20 cellular contexts compared by ENCODE assay signal in genomic region chr12:25816637-25817036, GRCh38.
DNase-seq lines count a peak whose midpoint lies in the region; ATAC-seq and TF ChIP-seq lines count a peak whose summit lies in the region.
"Had no signal": no experiment of that assay in that cellular context is flagged by ENCODE, and none has a peak within 500 bp of the region (broad histone marks: within the 10 kb centered on the region; RNA-seq: fewer than 3 reads in every experiment).

No MANE protein-coding gene starts in this region.

- no peak overlapping the region for H2BK120ac ChIP-seq in mesenchymal stem cell (ENCODE audit: low read depth, low read length)

- H3K9me3 ChIP-seq in mesenchymal stem cell (ENCODE audit: control insufficient read depth, low read length) = peaks cover 8% of the 10 kb centered on the region

- 76% methylated on average over 3 of the region's 3 CpGs for WGBS in mesenchymal stem cell

- no peaks in the 10 kb centered on the region for H3K27me3 ChIP-seq in mesenchymal stem cell (ENCODE audit: control insufficient read depth in 1 of 2, insufficient read depth in 1 of 2, low read length in 2 of 2)

- H3K79me1 ChIP-seq in mesenchymal stem cell (replicated peaks; ENCODE audit: low read length, poor library complexity, severe bottlenecking) = no peaks in the 10 kb centered on the region

- no peak overlapping the region for H3K9ac ChIP-seq in mesenchymal stem cell (ENCODE audit: low read length)
- H3K9ac ChIP-seq: KMS-11 had no signal

- no peak overlapping the region for H4K91ac ChIP-seq in mesenchymal stem cell (ENCODE audit: low read length)

- H3K27ac Mint-ChIP-seq in nephron progenitor cell = no peak overlapping the region
- H3K27ac Mint-ChIP-seq: CD4-positive, CD25-positive, alpha-beta regulatory T cell had no signal

- H3K14ac ChIP-seq in mesenchymal stem cell (ENCODE audit: low read length in 2 of 2) = no peak overlapping the region

- H3K18ac ChIP-seq in mesenchymal stem cell (ENCODE audit: low read depth in 1 of 2, low read length in 2 of 2) = no peak overlapping the region

- no peak overlapping the region for H2BK5ac ChIP-seq in mesenchymal stem cell (ENCODE audit: low read depth, low read length, poor library complexity, severe bottlenecking)

- DNase-seq in HT1080 (ENCODE audit: low read depth) = peak; percentile 50
- DNase-seq in MV-4-11 (lab: John Stamatoyannopoulos, UW) = peak; percentile 24
- DNase-seq in dermis blood vessel endothelial cell = peak; percentile 65
- DNase-seq in mesenchymal stem cell = peak; percentile 18
- DNase-seq in DMS 273 treated with DMSO at 0.1 percent for 48 hours (lab: John Stamatoyannopoulos, UW) = no peak
- no peak for DNase-seq in nephron progenitor cell
- DNase-seq: AML-193; CD4-positive, CD25-positive, alpha-beta regulatory T cell; COR-L47; DMS153; GOT3; MM.1S; NCI-H1694 treated with DMSO at 0.1 percent for 48 hours; NCI-H2107; NCI-H510A treated with DMSO at 0.1 percent for 48 hours; NCI-H774; PC-9 had no signal

- H3K23ac ChIP-seq in mesenchymal stem cell (ENCODE audit: low read length in 2 of 2) = no peak overlapping the region

- peaks cover 3% of the 10 kb centered on the region for H3K9me3 Mint-ChIP-seq in nephron progenitor cell

- no peak overlapping the region for H2AK5ac ChIP-seq in mesenchymal stem cell (ENCODE audit: low read length, severe bottlenecking)

- peaks cover 18% of the 10 kb centered on the region for H3K4me1 Mint-ChIP-seq in nephron progenitor cell
- H3K4me1 Mint-ChIP-seq: CD4-positive, CD25-positive, alpha-beta regulatory T cell had no signal

- H3K4ac ChIP-seq in mesenchymal stem cell (ENCODE audit: low read depth in 1 of 2, low read length in 2 of 2) = no peak overlapping the region

- H2AFZ ChIP-seq in mesenchymal stem cell (ENCODE audit: low read depth, low read length) = no peak overlapping the region
- H2AFZ ChIP-seq: PC-9 had no signal

- H3K36me3 Mint-ChIP-seq in nephron progenitor cell (ENCODE audit: low read depth) = no peaks in the 10 kb centered on the region
- H3K36me3 Mint-ChIP-seq: CD4-positive, CD25-positive, alpha-beta regulatory T cell had no signal

- TF ChIP-seq CTCF in nephron progenitor cell (IDR thresholded peaks at IDR 0.05) = no peak

- H3K4me2 ChIP-seq in mesenchymal stem cell (ENCODE audit: low read length, poor library complexity, severe bottlenecking) = no peak overlapping the region
- H3K4me2 ChIP-seq: KMS-11, PC-9 had no signal

- no peak overlapping the region for H2BK15ac ChIP-seq in mesenchymal stem cell (ENCODE audit: low read depth, poor library complexity, severe bottlenecking)

- no peaks in the 10 kb centered on the region for H3K36me3 ChIP-seq in mesenchymal stem cell (ENCODE audit: control insufficient read depth in 1 of 2, insufficient read depth in 2 of 2, low read depth in 1 of 2, low read length in 2 of 2)

- ATAC-seq in HG02840 (IDR thresholded peaks at IDR 0.05; ENCODE audit: low FRiP score, unreplicated experiment) = no peak
- ATAC-seq: HepG2 had no signal

- H2BK12ac ChIP-seq in mesenchymal stem cell (ENCODE audit: low read length in 2 of 2) = no peak overlapping the region

- no peak overlapping the region for H4K8ac ChIP-seq in mesenchymal stem cell (ENCODE audit: low read length)

- no peak overlapping the region for H3K27ac ChIP-seq in mesenchymal stem cell (ENCODE audit: low read length, poor library complexity, severe bottlenecking)
- H3K27ac ChIP-seq: KMS-11, PC-9 had no signal

- H3K4me3 ChIP-seq in mesenchymal stem cell (ENCODE audit: insufficient read depth in 1 of 2, low read depth in 1 of 2, low read length in 2 of 2) = no peak overlapping the region
- H3K4me3 ChIP-seq: PC-9 had no signal

- no peak overlapping the region for H3K4me3 Mint-ChIP-seq in nephron progenitor cell

- H3K27me3 Mint-ChIP-seq in nephron progenitor cell (ENCODE audit: low read depth, poor library complexity) = peaks cover 4% of the 10 kb centered on the region

- no peaks in the 10 kb centered on the region for H3K4me1 ChIP-seq in mesenchymal stem cell (ENCODE audit: control insufficient read depth, insufficient read depth, low read depth, low read length)

Comparison
In these comparisons a context has a peak if more than half of its experiments do, and no peak if none do; other contexts are left out.
1. DNase-seq: peak in HT1080 (single experiment), MV-4-11 (single experiment), dermis blood vessel endothelial cell (single experiment) and mesenchymal stem cell (single experiment); none in DMS 273 treated with DMSO at 0.1 percent for 48 hours (single experiment) and nephron progenitor cell (single experiment).